Comparison of ENCODE assay signal across 20 cellular contexts in the genomic region with DNA sequence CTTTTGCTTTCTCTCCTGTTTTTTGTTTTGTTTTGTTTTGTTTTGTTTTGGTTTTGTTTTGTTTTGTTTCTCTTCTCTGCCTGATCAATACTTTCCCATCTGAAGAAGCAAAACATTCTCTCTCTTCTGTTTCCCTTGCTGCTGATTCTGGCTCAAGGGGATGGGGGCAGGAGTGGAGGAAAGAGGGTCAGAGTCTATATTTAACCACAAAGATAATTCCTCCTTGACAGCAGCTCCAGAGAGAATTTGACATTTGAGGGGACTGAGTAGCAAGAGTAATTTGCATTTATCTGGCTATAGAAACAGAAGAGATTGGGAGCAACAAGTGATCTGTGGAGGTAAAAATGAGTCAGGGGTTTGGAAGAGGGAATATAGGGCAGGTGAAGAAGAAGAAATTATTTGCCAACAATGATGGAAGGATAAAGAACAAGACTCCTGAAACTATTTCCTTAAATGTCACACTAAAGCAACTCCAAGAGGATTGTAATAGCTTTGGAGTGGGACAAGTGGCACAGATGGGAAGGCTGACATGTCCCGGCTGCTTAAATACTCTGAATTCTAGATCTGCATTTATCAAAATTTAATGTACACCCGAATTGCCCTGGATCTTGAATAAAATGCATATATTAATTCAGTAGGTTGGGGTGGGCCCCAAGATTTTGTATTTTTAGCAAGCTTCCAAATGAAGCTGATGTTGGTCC.
DNase-seq lines count a peak whose midpoint lies in the region; ATAC-seq and TF ChIP-seq lines count a peak whose summit lies in the region.
"Had no signal": no experiment of that assay in that cellular context is flagged by ENCODE, and none has a peak within 500 bp of the region (broad histone marks: within the 10 kb centered on the region; RNA-seq: fewer than 3 reads in every experiment).

No MANE protein-coding gene starts in this region.

- H3K9me3 Mint-ChIP-seq in nephron progenitor cell, result no peaks in the 10 kb centered on the region
- H3K9me3 Mint-ChIP-seq: CD4-positive, alpha-beta memory T cell had no signal

- H3K27me3 ChIP-seq in SK-N-SH (ENCODE audit: insufficient read depth) (no peaks in the 10 kb centered on the region), heart left ventricle (no peaks in the 10 kb centered on the region), left ventricle myocardium inferior (ENCODE audit: low read depth) (no peaks in the 10 kb centered on the region)

- H3K36me3 Mint-ChIP-seq in nephron progenitor cell (ENCODE audit: low read depth), result no peaks in the 10 kb centered on the region
- H3K36me3 Mint-ChIP-seq: CD4-positive, alpha-beta memory T cell had no signal

- CTCF ChIA-PET in SK-N-SH (lab: Yijun Ruan, JAX), result interaction anchor here (0.6 kb wide), 1 partner anchor 13 kb away, joined by 3 read pairs; no protein-coding TSS in a partner anchor

- peaks cover 5% of the 10 kb centered on the region for H3F3A ChIP-seq in SK-N-SH (replicated peaks; ENCODE audit: insufficient read depth)

- no peak overlapping the region for H3K9ac ChIP-seq in SK-N-SH

- peaks cover 4% of the 10 kb centered on the region for H3K27me3 Mint-ChIP-seq in nephron progenitor cell (ENCODE audit: low read depth, poor library complexity)

- H3K4me1 ChIP-seq in SK-N-SH (ENCODE audit: control insufficient read depth in 1 of 2, insufficient read depth in 2 of 2, low read depth in 1 of 2, low read length in 1 of 2), result peaks cover 0 to 35% of the 10 kb centered on the region in 2 experiments; a peak in 2 of 4 replicates
- H3K4me1 ChIP-seq in heart left ventricle, result peaks cover 0 to 13% (median 4%) of the 10 kb centered on the region in 12 donors
- H3K4me1 ChIP-seq in left ventricle myocardium inferior, result peaks cover 16% of the 10 kb centered on the region
- H3K4me1 ChIP-seq: A549, HAP-1 had no signal

- intact Hi-C loops in heart left ventricle (cut with DNase I), result no loop called here
- intact Hi-C loops in Right ventricle myocardium inferior (cut with DNase I), result no loop called here
- intact Hi-C loops in left ventricle myocardium inferior (cut with micrococcal nuclease), result no loop called here

- ATAC-seq in SK-N-SH treated with all-trans-retinoic acid at 6 μM for 48 hours (no peak), heart left ventricle (peak; percentile 68 to 98 (median 82)), Right ventricle myocardium inferior (no peak)
- ATAC-seq: A549 had no signal

- H3K36me3 ChIP-seq in SK-N-SH (replicated peaks in 1 of 2; ENCODE audit: control insufficient read depth in 1 of 2, insufficient read depth in 2 of 2, low read length in 1 of 2) (no peaks in the 10 kb centered on the region), heart left ventricle (no peaks in the 10 kb centered on the region), left ventricle myocardium inferior (no peaks in the 10 kb centered on the region)
- H3K36me3 ChIP-seq: HAP-1 had no signal

- TF ChIP-seq RAD21 in SK-N-SH (IDR thresholded peaks at IDR 0.05; ENCODE audit: low read length), result no peak

- TF ChIP-seq CTCF in SK-N-SH (IDR thresholded peaks at IDR 0.05), result no peak
- no peak for TF ChIP-seq CTCF in heart left ventricle (IDR thresholded peaks at IDR 0.05)
- no peak for TF ChIP-seq CTCF in left ventricle myocardium inferior (IDR thresholded peaks at IDR 0.05; ENCODE audit: borderline replicate concordance)
- no peak for TF ChIP-seq CTCF in nephron progenitor cell (IDR thresholded peaks at IDR 0.05)

- no peak overlapping the region for H2AFZ ChIP-seq in SK-N-SH (ENCODE audit: low read depth)

- no peak overlapping the region for H3K4me3 Mint-ChIP-seq in nephron progenitor cell
- H3K4me3 Mint-ChIP-seq: CD4-positive, alpha-beta memory T cell had no signal

- POLR2A ChIA-PET in SK-N-SH (lab: Yijun Ruan, JAX), result no interaction called here

- TF ChIP-seq EP300 in SK-N-SH (IDR thresholded peaks at IDR 0.05; ENCODE audit: borderline replicate concordance in 1 of 2, low read depth in 1 of 2, low read length in 1 of 2), result no peak

- 59% methylated on average over 2 of the region's 2 CpGs for WGBS in SK-N-SH (ENCODE audit: low lambda C conversion rate)
- WGBS in heart left ventricle, 4 donors, result 41 to 61% (median 46%) methylated on average over 2 of the region's 2 CpGs

- H3K79me2 ChIP-seq in SK-N-SH (ENCODE audit: insufficient read depth), result no peaks in the 10 kb centered on the region

- H4K20me1 ChIP-seq in SK-N-SH (ENCODE audit: insufficient read depth), result no peaks in the 10 kb centered on the region

- H3K27ac Mint-ChIP-seq in nephron progenitor cell, result peak overlapping the region; percentile 41
- H3K27ac Mint-ChIP-seq: CD4-positive, alpha-beta memory T cell had no signal

- H3K27ac ChIP-seq in SK-N-SH (ENCODE audit: low read depth in 2 of 2, low read length in 1 of 2) (peak overlapping the region in 1 of 2 experiments; percentile 97; a peak in 1 of 4 replicates), heart left ventricle (peak overlapping the region in 9 of 12 donors; percentile 0 to 88 (median 42)), left ventricle myocardium inferior (replicated peaks) (peak overlapping the region; percentile 21)
- H3K27ac ChIP-seq: A549 had no signal

- DNase-seq in SK-N-SH (no peak), heart left ventricle (no peak), Right ventricle myocardium inferior (ENCODE audit: missing footprints) (no peak), left ventricle myocardium inferior (no peak), nephron progenitor cell (no peak), AG20443 (ENCODE audit: low spot score) (no peak), activated gamma-delta T cell treated with Interleukin-2 at 50 U/mL for 16 hours (no peak)
- DNase-seq: 8988T; ACHN; C1 segment of cervical spinal cord; Calu3; CD4-positive, alpha-beta memory T cell; COR-L47; DMS53; DMS79 treated with DMSO at 0.1 percent for 48 hours; GF-D8; GOT3 had no signal

- H3K4me1 Mint-ChIP-seq in nephron progenitor cell, result peaks cover 25% of the 10 kb centered on the region
- H3K4me1 Mint-ChIP-seq: CD4-positive, alpha-beta memory T cell had no signal

- no peaks in the 10 kb centered on the region for H3K9me2 ChIP-seq in SK-N-SH

- H3K4me3 ChIP-seq in SK-N-SH (ENCODE audit: low read depth in 2 of 2, low read length in 1 of 2) (no peak overlapping the region), heart left ventricle (no peak overlapping the region), left ventricle myocardium inferior (peak overlapping the region; percentile 19)
- H3K4me3 ChIP-seq: A549, HAP-1 had no signal

- no peak for TF ChIP-seq POLR2A in heart left ventricle (IDR thresholded peaks at IDR 0.05)

- H3K4me2 ChIP-seq in SK-N-SH, result no peak overlapping the region
- H3K4me2 ChIP-seq: A549 had no signal

- H3K9me3 ChIP-seq in SK-N-SH (no peaks in the 10 kb centered on the region), heart left ventricle (no peaks in the 10 kb centered on the region), left ventricle myocardium inferior (replicated peaks) (no peaks in the 10 kb centered on the region)
- H3K9me3 ChIP-seq: A549, HAP-1 had no signal

TF ChIP-seq in SK-N-SH treated with all-trans-retinoic acid at 6 μM for 48 hours, 23 proteins besides CTCF, POLR2A, EP300 and RAD21:
- no peak for TF ChIP-seq SNAI2 (CRISPR knock-in tag; IDR thresholded peaks at IDR 0.05)
- TF ChIP-seq TOX (CRISPR knock-in tag; IDR thresholded peaks at IDR 0.05; ENCODE audit: borderline replicate concordance), result peak; percentile 33; the same call in 1 of the 2 replicates

TF ChIP-seq in SK-N-SH, 30 proteins besides CTCF, POLR2A, EP300 and RAD21:
- TF ChIP-seq RXRA (IDR thresholded peaks at IDR 0.05; ENCODE audit: borderline replicate concordance, low read depth) (no peak), SMC3 (IDR thresholded peaks at IDR 0.05; ENCODE audit: low read depth, low read length) (no peak), MXI1 (IDR thresholded peaks at IDR 0.05; ENCODE audit: low read depth, low read length) (no peak), FOSL2 (IDR thresholded peaks at IDR 0.05; ENCODE audit: borderline replicate concordance, low read depth) (no peak), RCOR1 (IDR thresholded peaks at IDR 0.05; ENCODE audit: low read length) (no peak), EZH2phosphoT487 (IDR thresholded peaks at IDR 0.05; ENCODE audit: borderline replicate concordance, low read depth) (no peak), FOXJ3 (CRISPR knock-in tag; IDR thresholded peaks at IDR 0.05) (no peak), RFX5 (IDR thresholded peaks at IDR 0.05; ENCODE audit: low read length) (no peak)
- TF ChIP-seq, protein P1, sequence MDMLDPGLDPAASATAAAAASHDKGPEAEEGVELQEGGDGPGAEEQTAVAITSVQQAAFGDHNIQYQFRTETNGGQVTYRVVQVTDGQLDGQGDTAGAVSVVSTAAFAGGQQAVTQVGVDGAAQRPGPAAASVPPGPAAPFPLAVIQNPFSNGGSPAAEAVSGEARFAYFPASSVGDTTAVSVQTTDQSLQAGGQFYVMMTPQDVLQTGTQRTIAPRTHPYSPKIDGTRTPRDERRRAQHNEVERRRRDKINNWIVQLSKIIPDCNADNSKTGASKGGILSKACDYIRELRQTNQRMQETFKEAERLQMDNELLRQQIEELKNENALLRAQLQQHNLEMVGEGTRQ (IDR thresholded peaks at IDR 0.05; ENCODE audit: borderline replicate concordance, low read depth, low read length), result no peak
- TF ChIP-seq, protein P2, sequence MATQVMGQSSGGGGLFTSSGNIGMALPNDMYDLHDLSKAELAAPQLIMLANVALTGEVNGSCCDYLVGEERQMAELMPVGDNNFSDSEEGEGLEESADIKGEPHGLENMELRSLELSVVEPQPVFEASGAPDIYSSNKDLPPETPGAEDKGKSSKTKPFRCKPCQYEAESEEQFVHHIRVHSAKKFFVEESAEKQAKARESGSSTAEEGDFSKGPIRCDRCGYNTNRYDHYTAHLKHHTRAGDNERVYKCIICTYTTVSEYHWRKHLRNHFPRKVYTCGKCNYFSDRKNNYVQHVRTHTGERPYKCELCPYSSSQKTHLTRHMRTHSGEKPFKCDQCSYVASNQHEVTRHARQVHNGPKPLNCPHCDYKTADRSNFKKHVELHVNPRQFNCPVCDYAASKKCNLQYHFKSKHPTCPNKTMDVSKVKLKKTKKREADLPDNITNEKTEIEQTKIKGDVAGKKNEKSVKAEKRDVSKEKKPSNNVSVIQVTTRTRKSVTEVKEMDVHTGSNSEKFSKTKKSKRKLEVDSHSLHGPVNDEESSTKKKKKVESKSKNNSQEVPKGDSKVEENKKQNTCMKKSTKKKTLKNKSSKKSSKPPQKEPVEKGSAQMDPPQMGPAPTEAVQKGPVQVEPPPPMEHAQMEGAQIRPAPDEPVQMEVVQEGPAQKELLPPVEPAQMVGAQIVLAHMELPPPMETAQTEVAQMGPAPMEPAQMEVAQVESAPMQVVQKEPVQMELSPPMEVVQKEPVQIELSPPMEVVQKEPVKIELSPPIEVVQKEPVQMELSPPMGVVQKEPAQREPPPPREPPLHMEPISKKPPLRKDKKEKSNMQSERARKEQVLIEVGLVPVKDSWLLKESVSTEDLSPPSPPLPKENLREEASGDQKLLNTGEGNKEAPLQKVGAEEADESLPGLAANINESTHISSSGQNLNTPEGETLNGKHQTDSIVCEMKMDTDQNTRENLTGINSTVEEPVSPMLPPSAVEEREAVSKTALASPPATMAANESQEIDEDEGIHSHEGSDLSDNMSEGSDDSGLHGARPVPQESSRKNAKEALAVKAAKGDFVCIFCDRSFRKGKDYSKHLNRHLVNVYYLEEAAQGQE (IDR thresholded peaks at IDR 0.05; ENCODE audit: low read depth, low read length), result no peak

Comparison
In these comparisons a context has a peak if more than half of its experiments do, and no peak if none do; other contexts are left out.
1. ATAC-seq: peak in heart left ventricle (4 of 4); none in SK-N-SH treated with all-trans-retinoic acid at 6 μM for 48 hours (single experiment) and Right ventricle myocardium inferior (single experiment).